8 cellular contexts compared by ENCODE assay signal in genomic region chr22:42688241-42688913, GRCh38. TPM values are rescaled to one million over a fixed set of nuclear protein-coding genes. Genes with fewer than 3 reads are reported as not detected.
DNase-seq lines count a peak whose midpoint lies in the region; ATAC-seq, FAIRE-seq and TF ChIP-seq lines count a peak whose summit lies in the region.

No MANE protein-coding gene starts in this region.

- peak overlapping the region; percentile 81 for H2AFZ ChIP-seq in mesenchymal stem cell (ENCODE audit: low read depth, low read length)

- peak overlapping the region; percentile 35 for H2BK120ac ChIP-seq in mesenchymal stem cell (ENCODE audit: low read depth, low read length)

- H3K4me2 ChIP-seq in mesenchymal stem cell (ENCODE audit: low read length, poor library complexity, severe bottlenecking): peak overlapping the region; percentile 53

- DNase-seq in GOT3 (lab: John Stamatoyannopoulos, UW): peak; percentile 40
- DNase-seq in NCI-H69 (lab: John Stamatoyannopoulos, UW): peak; percentile 95
- peak; percentile 82 for DNase-seq in endodermal cell
- peak; percentile 96 for DNase-seq in mesenchymal stem cell
- DNase-seq in urothelium cell line (ENCODE audit: low spot score): peak; percentile 84
- DNase-seq in activated CD8-positive, alpha-beta memory T cell treated with anti-CD3 and anti-CD28 coated beads for 24 hours: no peak
- DNase-seq in activated CD4-positive, alpha-beta T cell treated with anti-CD3 and anti-CD28 coated beads, Interleukin-2, amount 10 ng/mL, durations not matched to agents 24 days and 14 days: no peak

- peak overlapping the region; percentile 69 to 100 for H2BK12ac ChIP-seq in mesenchymal stem cell (ENCODE audit: low read length in 2 of 2)

- peak overlapping the region in 1 of 2 experiments; percentile 68 for H3K14ac ChIP-seq in mesenchymal stem cell (ENCODE audit: low read length in 2 of 2)

- peak overlapping the region; percentile 94 for H4K8ac ChIP-seq in mesenchymal stem cell (ENCODE audit: low read length)

- no peaks in the 10 kb centered on the region for H3K36me3 Mint-ChIP-seq in endodermal cell (ENCODE audit: low read depth)
- no peaks in the 10 kb centered on the region for H3K36me3 Mint-ChIP-seq in activated CD4-positive, alpha-beta T cell treated with anti-CD3 and anti-CD28 coated beads, Interleukin-2, amount 10 ng/mL, durations not matched to agents 24 days and 14 days (ENCODE audit: low read depth)

- H2BK5ac ChIP-seq in mesenchymal stem cell (ENCODE audit: low read depth, low read length, poor library complexity, severe bottlenecking): peak overlapping the region; percentile 91

- H3K9me3 ChIP-seq in endodermal cell (ENCODE audit: control insufficient read depth, low read length) (no peaks in the 10 kb centered on the region), mesenchymal stem cell (ENCODE audit: control insufficient read depth, low read length) (no peaks in the 10 kb centered on the region)

- no peak overlapping the region for H3K23ac ChIP-seq in mesenchymal stem cell (ENCODE audit: low read length in 2 of 2)

- FAIRE-seq in urothelium cell line (lab: Jason Lieb, UNC): peak; percentile 65

- H3K4me1 Mint-ChIP-seq in endodermal cell: peaks cover 9% of the 10 kb centered on the region
- H3K4me1 Mint-ChIP-seq in activated CD4-positive, alpha-beta T cell treated with anti-CD3 and anti-CD28 coated beads, Interleukin-2, amount 10 ng/mL, durations not matched to agents 24 days and 14 days: no peaks in the 10 kb centered on the region

- no peak overlapping the region for H3K9ac ChIP-seq in endodermal cell (ENCODE audit: extremely low read depth, low read length, poor library complexity, severe bottlenecking)
- H3K9ac ChIP-seq in mesenchymal stem cell (ENCODE audit: low read length): peak overlapping the region; percentile 89

- H3K4me3 Mint-ChIP-seq in endodermal cell: peak overlapping the region; percentile 12
- no peak overlapping the region for H3K4me3 Mint-ChIP-seq in activated CD4-positive, alpha-beta T cell treated with anti-CD3 and anti-CD28 coated beads, Interleukin-2, amount 10 ng/mL, durations not matched to agents 24 days and 14 days

- peak overlapping the region; percentile 95 for H4K91ac ChIP-seq in mesenchymal stem cell (ENCODE audit: low read length)

- no peaks in the 10 kb centered on the region for H3K36me3 ChIP-seq in endodermal cell (ENCODE audit: control insufficient read depth, insufficient read depth, low read length)
- H3K36me3 ChIP-seq in mesenchymal stem cell (ENCODE audit: control insufficient read depth in 1 of 2, insufficient read depth in 2 of 2, low read depth in 1 of 2, low read length in 2 of 2): peaks cover 21 to 41% of the 10 kb centered on the region in 2 experiments

- WGBS in endodermal cell (ENCODE audit: insufficient coverage in 1 of 2, insufficient read length in 1 of 2), 2 experiments: 38 to 61% methylated on average over 8 to 19 of the region's 19 CpGs
- 26% methylated on average over 18 of the region's 19 CpGs for WGBS in mesenchymal stem cell

- H3K9me3 Mint-ChIP-seq in endodermal cell: no peaks in the 10 kb centered on the region
- no peaks in the 10 kb centered on the region for H3K9me3 Mint-ChIP-seq in activated CD4-positive, alpha-beta T cell treated with anti-CD3 and anti-CD28 coated beads, Interleukin-2, amount 10 ng/mL, durations not matched to agents 24 days and 14 days

- intact Hi-C loops in activated CD4-positive, alpha-beta T cell treated with anti-CD3 and anti-CD28 coated beads, Interleukin-2, amount 10 ng/mL, durations not matched to agents 24 days and 14 days (cut with micrococcal nuclease): no loop called here

- H3K4me1 ChIP-seq in endodermal cell (ENCODE audit: control insufficient read depth, insufficient read depth, low read length) (peaks cover 9% of the 10 kb centered on the region), mesenchymal stem cell (ENCODE audit: control insufficient read depth, insufficient read depth, low read depth, low read length) (peaks cover 45% of the 10 kb centered on the region)

- H3K79me1 ChIP-seq in mesenchymal stem cell (replicated peaks; ENCODE audit: low read length, poor library complexity, severe bottlenecking): peaks cover 18% of the 10 kb centered on the region

- peaks cover under 1% of the 10 kb centered on the region for H3K27me3 Mint-ChIP-seq in endodermal cell (ENCODE audit: insufficient read depth)
- peaks cover under 1% of the 10 kb centered on the region for H3K27me3 Mint-ChIP-seq in activated CD4-positive, alpha-beta T cell treated with anti-CD3 and anti-CD28 coated beads, Interleukin-2, amount 10 ng/mL, durations not matched to agents 24 days and 14 days

- H3K4me3 ChIP-seq in endodermal cell (ENCODE audit: low read length): no peak overlapping the region
- peak overlapping the region in 1 of 2 experiments; percentile 37 for H3K4me3 ChIP-seq in mesenchymal stem cell (ENCODE audit: insufficient read depth in 1 of 2, low read depth in 1 of 2, low read length in 2 of 2)

- peak overlapping the region; percentile 88 to 97 for H3K18ac ChIP-seq in mesenchymal stem cell (ENCODE audit: low read depth in 1 of 2, low read length in 2 of 2)

- peak overlapping the region; percentile 71 to 92 for H3K4ac ChIP-seq in mesenchymal stem cell (ENCODE audit: low read depth in 1 of 2, low read length in 2 of 2)

- no peak for ATAC-seq in HG03520 (IDR thresholded peaks at IDR 0.05; ENCODE audit: unreplicated experiment)

- no peak for TF ChIP-seq CTCF in endodermal cell (conservative IDR thresholded peaks at IDR 0.05)

- no peaks in the 10 kb centered on the region for H3K27me3 ChIP-seq in endodermal cell (ENCODE audit: control insufficient read depth, insufficient read depth, low read length, poor library complexity, severe bottlenecking)
- no peaks in the 10 kb centered on the region for H3K27me3 ChIP-seq in mesenchymal stem cell (ENCODE audit: control insufficient read depth in 1 of 2, insufficient read depth in 1 of 2, low read length in 2 of 2)

- peak overlapping the region; percentile 61 for H3K27ac Mint-ChIP-seq in endodermal cell
- H3K27ac Mint-ChIP-seq in activated CD4-positive, alpha-beta T cell treated with anti-CD3 and anti-CD28 coated beads, Interleukin-2, amount 10 ng/mL, durations not matched to agents 24 days and 14 days: no peak overlapping the region

- H3K27ac ChIP-seq in endodermal cell (ENCODE audit: low read depth, low read length): peak overlapping the region; percentile 52
- H3K27ac ChIP-seq in mesenchymal stem cell (ENCODE audit: low read length, poor library complexity, severe bottlenecking): peak overlapping the region; percentile 97

- H2AK5ac ChIP-seq in mesenchymal stem cell (ENCODE audit: low read length, severe bottlenecking): peak overlapping the region; percentile 95

- H2BK15ac ChIP-seq in mesenchymal stem cell (ENCODE audit: low read depth, poor library complexity, severe bottlenecking): peak overlapping the region; percentile 99

RNA-seq across cellular contexts. Expression of gene A4GALT, which starts 32.3 kb away (rescaled TPM):
- 1 to 10 TPM; 5.3 to 7.7 TPM for total RNA-seq in endodermal cell
- polyA plus RNA-seq in endodermal cell (2013, experiment 1 of 2): 2.0 TPM
- 1.7 TPM for polyA plus RNA-seq in endodermal cell (2013, experiment 2 of 2)
- 10.1 TPM for polyA plus RNA-seq in mesenchymal stem cell (2013, experiment 1 of 2)
- polyA plus RNA-seq in mesenchymal stem cell (2013, experiment 2 of 2): 9.6 TPM
- not detected in 2 replicates for total RNA-seq in activated CD4-positive, alpha-beta T cell treated with anti-CD3 and anti-CD28 coated beads, Interleukin-2, amount 10 ng/mL, durations not matched to agents 24 days and 14 days

RNA-seq across cellular contexts. Expression of gene CYB5R3, which starts 39.2 kb away (rescaled TPM):
- 10 to 100 TPM; 89.5 to 92.4 TPM for total RNA-seq in endodermal cell
- polyA plus RNA-seq in endodermal cell (2013, experiment 1 of 2): 120 TPM
- polyA plus RNA-seq in endodermal cell (2013, experiment 2 of 2): 109 TPM
- polyA plus RNA-seq in mesenchymal stem cell (2013, experiment 1 of 2): 390 TPM
- 388 TPM for polyA plus RNA-seq in mesenchymal stem cell (2013, experiment 2 of 2)
- total RNA-seq in activated CD4-positive, alpha-beta T cell treated with anti-CD3 and anti-CD28 coated beads, Interleukin-2, amount 10 ng/mL, durations not matched to agents 24 days and 14 days: 76.2 and 77.0 TPM in 2 replicates

RNA-seq across cellular contexts. Expression of gene ATP5MGL, which starts 48.0 kb away (rescaled TPM):
- 1 to 10 TPM in 1 of 2 donors, under 1 TPM in 1; 0.46 to 1.8 TPM for total RNA-seq in endodermal cell
- not detected for polyA plus RNA-seq in endodermal cell (2013, experiment 1 of 2)
- 0.62 TPM for polyA plus RNA-seq in endodermal cell (2013, experiment 2 of 2)
- polyA plus RNA-seq in mesenchymal stem cell (2013, experiment 1 of 2): not detected
- polyA plus RNA-seq in mesenchymal stem cell (2013, experiment 2 of 2): not detected
- 0.98 and 1.2 TPM in 2 replicates for total RNA-seq in activated CD4-positive, alpha-beta T cell treated with anti-CD3 and anti-CD28 coated beads, Interleukin-2, amount 10 ng/mL, durations not matched to agents 24 days and 14 days

Comparison
In these comparisons a context has a peak if more than half of its experiments do, and no peak if none do; other contexts are left out.
1. DNase-seq: peak in GOT3 (single experiment), NCI-H69 (single experiment), endodermal cell (single experiment), mesenchymal stem cell (single experiment) and urothelium cell line (single experiment); none in activated CD8-positive, alpha-beta memory T cell treated with anti-CD3 and anti-CD28 coated beads for 24 hours (single experiment) and activated CD4-positive, alpha-beta T cell treated with anti-CD3 and anti-CD28 coated beads, Interleukin-2, amount 10 ng/mL, durations not matched to agents 24 days and 14 days (single experiment).